In the genomic region with DNA sequence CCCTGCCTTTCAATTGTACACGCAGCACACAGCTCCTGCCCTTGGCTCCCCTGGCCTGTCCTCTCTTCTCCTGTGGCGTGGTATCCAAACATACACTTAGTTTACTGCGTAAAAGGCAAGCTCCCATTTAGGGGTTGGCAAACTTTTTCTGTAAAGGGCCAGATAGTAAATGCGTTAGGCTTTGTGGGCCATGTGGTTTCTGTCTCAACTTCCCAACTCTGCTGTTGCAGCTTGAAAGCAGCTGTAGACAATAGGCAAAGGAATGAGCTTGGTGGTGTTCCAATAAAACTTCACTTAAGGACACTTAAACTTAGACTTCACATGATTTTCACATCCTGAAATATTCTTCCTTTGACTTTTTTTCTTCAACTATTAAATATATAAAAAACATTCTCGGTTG, we compare ENCODE assay signal across 31 cellular contexts.
DNase-seq lines count a peak whose midpoint lies in the region; ATAC-seq and TF ChIP-seq lines count a peak whose summit lies in the region.
"Had no signal": no experiment of that assay in that cellular context is flagged by ENCODE, and none has a peak within 500 bp of the region (broad histone marks: within the 10 kb centered on the region; RNA-seq: fewer than 3 reads in every experiment).

No MANE protein-coding gene starts in this region.

- peaks cover 0 to 9% of the 10 kb centered on the region in 2 donors for H3K4me1 Mint-ChIP-seq in natural killer cell

- H3K23ac ChIP-seq in neuronal stem cell (ENCODE audit: low read depth, low read length, poor library complexity) = peak overlapping the region; percentile 15

- TF ChIP-seq POLR2A in NB4 (IDR thresholded peaks at IDR 0.05; ENCODE audit: extremely low read depth, insufficient read length) = no peak

- H3K9me3 Mint-ChIP-seq in natural killer cell = peaks cover 3 to 5% of the 10 kb centered on the region in 2 donors
- H3K9me3 Mint-ChIP-seq: activated T-helper 17 cell treated with anti-CD3 and anti-CD28 coated beads, Interleukin-2, amount 50 U/mL, for 72 hours; neural crest cell had no signal

- peaks cover 0 to 9% of the 10 kb centered on the region in 2 donors for H3K4me1 ChIP-seq in neuronal stem cell (ENCODE audit: control insufficient read depth in 2 of 2, insufficient read depth in 1 of 2, low read depth in 1 of 2, low read length in 2 of 2)
- H3K4me1 ChIP-seq: ascending aorta had no signal

- peaks cover 0 to 7% of the 10 kb centered on the region in 2 donors for H3K27me3 Mint-ChIP-seq in natural killer cell (ENCODE audit: low read depth in 2 of 2)
- H3K27me3 Mint-ChIP-seq: activated naive CD4-positive, alpha-beta T cell treated with anti-CD3 and anti-CD28 coated beads, Interleukin-2, amount 50 U/mL, for 24 hours; activated T-helper 17 cell treated with anti-CD3 and anti-CD28 coated beads, Interleukin-2, amount 50 U/mL, for 72 hours had no signal

- peak; percentile 35 for DNase-seq in GF-D8 (lab: John Stamatoyannopoulos, UW)
- DNase-seq in NB4 (ENCODE audit: low read depth) = peak; percentile 53
- peak; percentile 94 for DNase-seq in fibroblast of pulmonary artery (ENCODE audit: low read depth)
- DNase-seq in neuronal stem cell (ENCODE audit: low spot score) = no peak
- no peak for DNase-seq in left lobe of liver (ENCODE audit: low spot score)
- DNase-seq in NCI-H1048 (lab: John Stamatoyannopoulos, UW) = no peak
- DNase-seq in COLO829 (ENCODE audit: low spot score) = no peak
- no peak for DNase-seq in natural killer cell
- DNase-seq: ACHN; activated CD4-positive, alpha-beta T cell treated with anti-CD3 and anti-CD28 coated beads for 48 hours; activated CD8-positive, alpha-beta memory T cell treated with anti-CD3 and anti-CD28 coated beads, Interleukin-2, amount 50 U/mL, for 4 hours; caudate nucleus; COR-L47; DMS79; GM23248; left colon; midbrain; NCI-H1105; NCI-H2029; NCI-H2227 treated with DMSO at 0.1 percent for 48 hours; NCI-H69; posterior cingulate gyrus; RPMI8226; stimulated activated CD4-positive, alpha-beta T cell treated with anti-CD3 and anti-CD28 coated beads, Interleukin-1b, Interleukin-23, amount 100 ng/mL, for 48 hours had no signal

- no peak overlapping the region for H4K91ac ChIP-seq in neuronal stem cell (ENCODE audit: low read depth, low read length, poor library complexity)

- no peaks in the 10 kb centered on the region for H3K36me3 Mint-ChIP-seq in natural killer cell

- ATAC-seq in left lobe of liver (no peak), natural killer cell (no peak)
- ATAC-seq: activated T-helper 17 cell treated with anti-CD3 and anti-CD28 coated beads, Interleukin-2, amount 50 U/mL, for 72 hours; left colon had no signal

- no peak for TF ChIP-seq CTCF in NB4 (IDR thresholded peaks at IDR 0.05; ENCODE audit: low read depth, low read length)
- TF ChIP-seq CTCF in fibroblast of pulmonary artery (IDR thresholded peaks at IDR 0.05; ENCODE audit: low read length, missing control alignments) = no peak
- no peak for TF ChIP-seq CTCF in natural killer cell (IDR thresholded peaks at IDR 0.05)

- peak overlapping the region; percentile 85 for H3K18ac ChIP-seq in neuronal stem cell (ENCODE audit: low read length)

- intact Hi-C loops in natural killer cell (cut with micrococcal nuclease) = no loop called here

- no peak overlapping the region for H2BK120ac ChIP-seq in neuronal stem cell (ENCODE audit: low read depth, low read length)

- H2BK15ac ChIP-seq in neuronal stem cell (ENCODE audit: low read length) = no peak overlapping the region

- H3K14ac ChIP-seq in neuronal stem cell (ENCODE audit: low read length) = no peak overlapping the region

- H3K79me1 ChIP-seq in neuronal stem cell (ENCODE audit: low read depth, low read length) = no peaks in the 10 kb centered on the region

- H2AK5ac ChIP-seq in neuronal stem cell (ENCODE audit: low read depth, low read length) = no peak overlapping the region

- no peak overlapping the region for H2BK5ac ChIP-seq in neuronal stem cell (ENCODE audit: low read length)

- no peak overlapping the region for H4K8ac ChIP-seq in neuronal stem cell (ENCODE audit: low read depth, low read length)

- H2AFZ ChIP-seq in neuronal stem cell (ENCODE audit: low read length) = no peak overlapping the region
- H2AFZ ChIP-seq: GM23248 had no signal

- H3K4me2 ChIP-seq in neuronal stem cell (ENCODE audit: insufficient read depth, low read length, poor library complexity, severe bottlenecking) = no peak overlapping the region
- H3K4me2 ChIP-seq: BLaER1 had no signal

- no peak overlapping the region for H3K4ac ChIP-seq in neuronal stem cell (ENCODE audit: low read length)

- H3K36me3 ChIP-seq in neuronal stem cell (replicated peaks in 1 of 2; ENCODE audit: control insufficient read depth in 2 of 2, insufficient read depth in 2 of 2, low read length in 2 of 2) = no peaks in the 10 kb centered on the region
- H3K36me3 ChIP-seq: ascending aorta, BLaER1 had no signal

- H3K9ac ChIP-seq in neuronal stem cell (ENCODE audit: low read depth, low read length, poor library complexity) = no peak overlapping the region
- H3K9ac ChIP-seq: BLaER1, GM23248 had no signal

- no peaks in the 10 kb centered on the region for H3K27me3 ChIP-seq in neuronal stem cell (ENCODE audit: control insufficient read depth in 3 of 3, insufficient read depth in 3 of 3, low read depth in 1 of 3, low read length in 3 of 3)
- H3K27me3 ChIP-seq: ascending aorta, BLaER1 had no signal

- H3K27ac ChIP-seq in neuronal stem cell (replicated peaks; ENCODE audit: low read length) = no peak overlapping the region
- H3K27ac ChIP-seq: ascending aorta, BLaER1, GM23248, skin epidermis had no signal

- H3K4me3 ChIP-seq in NB4 (ENCODE audit: low read depth, low read length) (no peak overlapping the region), fibroblast of pulmonary artery (replicated peaks; ENCODE audit: low read depth, low read length) (no peak overlapping the region), neuronal stem cell (ENCODE audit: low read length in 2 of 2) (no peak overlapping the region)
- H3K4me3 ChIP-seq: ascending aorta, BLaER1, GM23248, skin epidermis had no signal

- H2BK12ac ChIP-seq in neuronal stem cell (ENCODE audit: low read length) = no peak overlapping the region

- no peaks in the 10 kb centered on the region for H3K9me3 ChIP-seq in neuronal stem cell (replicated peaks in 1 of 2; ENCODE audit: control insufficient read depth in 2 of 2, insufficient read depth in 1 of 2, low read depth in 1 of 2, low read length in 2 of 2)
- H3K9me3 ChIP-seq: ascending aorta had no signal

- no peak overlapping the region for H3K27ac Mint-ChIP-seq in natural killer cell
- H3K27ac Mint-ChIP-seq: activated naive CD4-positive, alpha-beta T cell treated with anti-CD3 and anti-CD28 coated beads, Interleukin-2, amount 50 U/mL, for 24 hours; activated T-helper 17 cell treated with anti-CD3 and anti-CD28 coated beads, Interleukin-2, amount 50 U/mL, for 72 hours; T-helper 1 cell treated with Interleukin-12 subunit alpha and Interleukin-12 subunit beta and Interleukin-4 antibody, amounts not matched to agents 30 μg/mL and 1 μg/mL, for 36 hours had no signal

- 100% methylated on average over 1 of the region's 5 CpGs; no CpG with 5 or more reads in 1 of the 2 donors for WGBS in neuronal stem cell (ENCODE audit: extremely low coverage in 2 of 2, insufficient read length in 2 of 2, insufficient replicate concordance in 1 of 2), 2 donors

- H3K4me3 Mint-ChIP-seq in natural killer cell = no peak overlapping the region
- H3K4me3 Mint-ChIP-seq: activated naive CD4-positive, alpha-beta T cell treated with anti-CD3 and anti-CD28 coated beads, Interleukin-2, amount 50 U/mL, for 24 hours; activated T-helper 17 cell treated with anti-CD3 and anti-CD28 coated beads, Interleukin-2, amount 50 U/mL, for 72 hours; neural crest cell; T-helper 1 cell treated with Interleukin-12 subunit alpha and Interleukin-12 subunit beta and Interleukin-4 antibody, amounts not matched to agents 30 μg/mL and 1 μg/mL, for 36 hours had no signal

Comparison
In these comparisons a context has a peak if more than half of its experiments do, and no peak if none do; other contexts are left out.
1. DNase-seq: peak in GF-D8 (single experiment), NB4 (single experiment) and fibroblast of pulmonary artery (single experiment); none in neuronal stem cell (single experiment), left lobe of liver (single experiment), NCI-H1048 (single experiment), COLO829 (single experiment) and natural killer cell (single experiment).